17 cellular contexts compared by ENCODE assay signal in the genomic region with DNA sequence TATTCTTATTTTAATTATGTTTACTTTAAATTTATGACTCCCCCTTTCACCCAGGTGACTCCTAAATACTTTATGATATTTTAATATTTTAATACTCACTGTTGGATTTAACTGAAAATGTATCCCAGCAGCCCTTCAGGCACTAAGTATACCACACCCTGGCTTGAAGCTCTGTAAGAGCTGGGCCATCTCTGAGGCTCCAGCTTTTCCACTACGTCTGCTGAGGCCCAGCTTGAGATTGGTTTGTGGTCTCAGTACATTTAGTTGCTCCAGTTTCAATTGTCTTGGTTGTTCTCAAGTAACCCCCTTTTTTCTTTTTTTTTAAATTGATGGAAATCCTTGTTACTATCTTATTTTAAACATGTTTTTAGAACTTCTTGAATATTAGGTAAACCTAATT. TPM values are rescaled to one million over a fixed set of nuclear protein-coding genes. Genes with fewer than 3 reads are reported as not detected.
A peak's percentile ranks its signal among the peaks of the same experiment; 100 is the strongest.
DNase-seq lines count a peak whose midpoint lies in the region; ATAC-seq and TF ChIP-seq lines count a peak whose summit lies in the region.
"Had no signal": no experiment of that assay in that cellular context is flagged by ENCODE, and none has a peak within 500 bp of the region (broad histone marks: within the 10 kb centered on the region; RNA-seq: fewer than 3 reads in every experiment).

No MANE protein-coding gene starts in this region.

- CTCF ChIA-PET in MCF 10A (lab: Yijun Ruan, JAX): interaction anchor here (7.2 kb wide), 1 partner anchor 74 kb away, joined by 94 read pairs; no protein-coding TSS in a partner anchor
- CTCF ChIA-PET in mammary epithelial cell (lab: Charles Lee; ENCODE audit: low non-redundant PET): interaction anchor here (0.5 to 0.6 kb wide), 2 partner anchors 14 to 30 kb away, joined by 4 to 8 read pairs; no protein-coding TSS in a partner anchor
- CTCF ChIA-PET in naive thymus-derived CD4-positive, alpha-beta T cell (lab: Charles Lee): no interaction called here

- DNase-seq in breast epithelium (ENCODE audit: low spot score in 2 of 2) (no peak), MCF 10A (ENCODE audit: unreplicated experiment) (no peak), mammary epithelial cell (no peak), right atrium auricular region (ENCODE audit: low spot score) (peak; percentile 60), tibial nerve (ENCODE audit: low spot score in 2 of 2) (no peak)
- DNase-seq in activated CD4-positive, alpha-beta T cell treated with anti-CD3 and anti-CD28 coated beads, Interleukin-2, amount 10 ng/mL, durations not matched to agents 24 days and 14 days: no peak
- DNase-seq in naive thymus-derived CD4-positive, alpha-beta T cell: no peak
- DNase-seq: 8988T, DMS153, EL, NCI-H146, NCI-H2227 treated with DMSO at 0.1 percent for 48 hours, NCI-H526 treated with DMSO at 0.1 percent for 48 hours, PC-9 had no signal

- peak overlapping the region; percentile 34 for H3K4me2 ChIP-seq in mammary epithelial cell (ENCODE audit: insufficient read depth, low read depth, low read length)
- H3K4me2 ChIP-seq: BLaER1, PC-9 had no signal

- H4K20me1 ChIP-seq in mammary epithelial cell (ENCODE audit: insufficient read depth, low read length): no peaks in the 10 kb centered on the region
- H4K20me1 ChIP-seq: BLaER1 had no signal

- H3K4me1 Mint-ChIP-seq in MCF 10A (ENCODE audit: insufficient read depth, unreplicated experiment): no peaks in the 10 kb centered on the region
- no peaks in the 10 kb centered on the region for H3K4me1 Mint-ChIP-seq in activated CD4-positive, alpha-beta T cell treated with anti-CD3 and anti-CD28 coated beads, Interleukin-2, amount 10 ng/mL, durations not matched to agents 24 days and 14 days
- no peaks in the 10 kb centered on the region for H3K4me1 Mint-ChIP-seq in naive thymus-derived CD4-positive, alpha-beta T cell

- H3K27me3 ChIP-seq in breast epithelium (no peaks in the 10 kb centered on the region), mammary epithelial cell (ENCODE audit: insufficient read depth, low read length) (no peaks in the 10 kb centered on the region), right atrium auricular region (no peaks in the 10 kb centered on the region), tibial nerve (no peaks in the 10 kb centered on the region)
- no peaks in the 10 kb centered on the region for H3K27me3 ChIP-seq in naive thymus-derived CD4-positive, alpha-beta T cell (ENCODE audit: control insufficient read depth in 2 of 2, insufficient read depth in 2 of 2, low read length in 2 of 2)
- H3K27me3 ChIP-seq: BLaER1 had no signal

- in situ Hi-C loops in mammary epithelial cell (cut with MboI; ENCODE audit: low sequenced_read_pairs in 2 of 2): no loop called here

- no peak overlapping the region for H3K27ac Mint-ChIP-seq in MCF 10A (ENCODE audit: low read depth, unreplicated experiment)
- no peak overlapping the region for H3K27ac Mint-ChIP-seq in activated CD4-positive, alpha-beta T cell treated with anti-CD3 and anti-CD28 coated beads, Interleukin-2, amount 10 ng/mL, durations not matched to agents 24 days and 14 days
- H3K27ac Mint-ChIP-seq in naive thymus-derived CD4-positive, alpha-beta T cell: no peak overlapping the region

- H3K27ac ChIP-seq in breast epithelium (peak overlapping the region; percentile 46 to 68), mammary epithelial cell (ENCODE audit: insufficient read depth, low read depth, low read length) (peak overlapping the region; percentile 56), right atrium auricular region (peak overlapping the region in 1 of 2 donors; percentile 47), tibial nerve (peak overlapping the region; percentile 24 to 84 (median 54))
- no peak overlapping the region for H3K27ac ChIP-seq in naive thymus-derived CD4-positive, alpha-beta T cell (ENCODE audit: low read depth, low read length)
- H3K27ac ChIP-seq: BLaER1, PC-9 had no signal

- WGBS in mammary epithelial cell (ENCODE audit: low coverage, missing lambda C conversion rate): 11% methylated on average over 1 of the region's 1 CpG
- 31 to 41% methylated on average over 1 of the region's 1 CpG for WGBS in tibial nerve, 2 donors

- POLR2A ChIA-PET in MCF 10A (lab: Yijun Ruan, JAX): no interaction called here
- POLR2A ChIA-PET in naive thymus-derived CD4-positive, alpha-beta T cell (lab: Charles Lee): no interaction called here

- no TSS peak for BruUV-seq in MCF 10A (replicated peaks; lab: Mats Ljungman, UMichigan)
- no TSS peak for BruUV-seq in mammary epithelial cell (replicated peaks; lab: Mats Ljungman, UMichigan)

- H3K9me3 ChIP-seq in breast epithelium: no peaks in the 10 kb centered on the region
- H3K9me3 ChIP-seq in mammary epithelial cell (replicated peaks; ENCODE audit: insufficient read depth, low read length): no peaks in the 10 kb centered on the region
- H3K9me3 ChIP-seq in right atrium auricular region: no peaks in the 10 kb centered on the region
- H3K9me3 ChIP-seq in tibial nerve: no peaks in the 10 kb centered on the region
- no peaks in the 10 kb centered on the region for H3K9me3 ChIP-seq in naive thymus-derived CD4-positive, alpha-beta T cell (ENCODE audit: control insufficient read depth in 2 of 3, low read length in 3 of 3)
- H3K9me3 ChIP-seq: BLaER1 had no signal

- dilution Hi-C loops in mammary epithelial cell (cut with HindIII; ENCODE audit: low sequenced_read_pairs): no loop called here

- no peak for ATAC-seq in activated CD4-positive, CD25-positive, alpha-beta regulatory T cell treated with anti-CD3 and anti-CD28 coated beads, Interleukin-2, amount 50 U/mL, for 24 hours
- ATAC-seq in naive thymus-derived CD4-positive, alpha-beta T cell: no peak

- TF ChIP-seq CTCF in breast epithelium (IDR thresholded peaks at IDR 0.05) (no peak), MCF 10A (IDR thresholded peaks at IDR 0.05; ENCODE audit: unreplicated experiment) (no peak), mammary epithelial cell (conservative IDR thresholded peaks at IDR 0.05 in 1 of 2, IDR thresholded peaks at IDR 0.05 in 1 of 2; ENCODE audit: extremely low read depth in 1 of 2, insufficient read depth in 1 of 2, low read depth in 1 of 2, low read length in 2 of 2) (no peak), right atrium auricular region (IDR thresholded peaks at IDR 0.05) (no peak), tibial nerve (IDR thresholded peaks at IDR 0.05) (no peak)

- TF ChIP-seq POLR2A in breast epithelium (IDR thresholded peaks at IDR 0.05) (no peak), tibial nerve (IDR thresholded peaks at IDR 0.05) (no peak)

- H3K36me3 ChIP-seq in breast epithelium: no peaks in the 10 kb centered on the region
- H3K36me3 ChIP-seq in mammary epithelial cell (ENCODE audit: insufficient read depth, low read length): peaks cover 7% of the 10 kb centered on the region
- no peaks in the 10 kb centered on the region for H3K36me3 ChIP-seq in right atrium auricular region
- H3K36me3 ChIP-seq in tibial nerve: no peaks in the 10 kb centered on the region
- H3K36me3 ChIP-seq in naive thymus-derived CD4-positive, alpha-beta T cell (ENCODE audit: control insufficient read depth in 2 of 3, insufficient read depth in 3 of 3, low read length in 3 of 3): no peaks in the 10 kb centered on the region
- H3K36me3 ChIP-seq: BLaER1 had no signal

- no peak overlapping the region for H2AFZ ChIP-seq in mammary epithelial cell (ENCODE audit: low read depth, low read length)
- H2AFZ ChIP-seq: PC-9 had no signal

- no peak overlapping the region for H3K4me3 Mint-ChIP-seq in MCF 10A (ENCODE audit: unreplicated experiment)
- no peak overlapping the region for H3K4me3 Mint-ChIP-seq in activated CD4-positive, alpha-beta T cell treated with anti-CD3 and anti-CD28 coated beads, Interleukin-2, amount 10 ng/mL, durations not matched to agents 24 days and 14 days
- no peak overlapping the region for H3K4me3 Mint-ChIP-seq in naive thymus-derived CD4-positive, alpha-beta T cell

- no peaks in the 10 kb centered on the region for H3K27me3 Mint-ChIP-seq in MCF 10A (ENCODE audit: insufficient read depth, unreplicated experiment)
- peaks cover 2% of the 10 kb centered on the region for H3K27me3 Mint-ChIP-seq in activated CD4-positive, alpha-beta T cell treated with anti-CD3 and anti-CD28 coated beads, Interleukin-2, amount 10 ng/mL, durations not matched to agents 24 days and 14 days
- peaks cover 0 to 6% (median 2%) of the 10 kb centered on the region in 5 donors for H3K27me3 Mint-ChIP-seq in naive thymus-derived CD4-positive, alpha-beta T cell

- H3K9ac ChIP-seq in mammary epithelial cell (ENCODE audit: insufficient read depth, low read length): no peak overlapping the region
- H3K9ac ChIP-seq: BLaER1 had no signal

- no peak overlapping the region for H3K4me3 ChIP-seq in breast epithelium
- H3K4me3 ChIP-seq in mammary epithelial cell (replicated peaks in 1 of 3; ENCODE audit: insufficient read depth in 1 of 3, low read depth in 2 of 3, low read length in 3 of 3): no peak overlapping the region
- no peak overlapping the region for H3K4me3 ChIP-seq in right atrium auricular region
- H3K4me3 ChIP-seq in tibial nerve: no peak overlapping the region
- H3K4me3 ChIP-seq in naive thymus-derived CD4-positive, alpha-beta T cell (ENCODE audit: low read length): no peak overlapping the region
- H3K4me3 ChIP-seq: BLaER1, PC-9 had no signal

- intact Hi-C loops in breast epithelium (cut with DNase I; ENCODE audit: low total_unique reads): no loop called here
- intact Hi-C loops in MCF 10A (cut with micrococcal nuclease): no loop called here
- intact Hi-C loops in mammary epithelial cell (cut with micrococcal nuclease): loop anchor here (2.0 kb wide), 1 partner anchor 17 kb away; no protein-coding TSS in a partner anchor
- intact Hi-C loops in activated CD4-positive, alpha-beta T cell treated with anti-CD3 and anti-CD28 coated beads, Interleukin-2, amount 10 ng/mL, durations not matched to agents 24 days and 14 days (cut with micrococcal nuclease): no loop called here
- intact Hi-C loops in naive thymus-derived CD4-positive, alpha-beta T cell (cut with micrococcal nuclease): no loop called here

- peaks cover 6% of the 10 kb centered on the region for H3K36me3 Mint-ChIP-seq in MCF 10A (ENCODE audit: insufficient read depth, unreplicated experiment)
- H3K36me3 Mint-ChIP-seq in activated CD4-positive, alpha-beta T cell treated with anti-CD3 and anti-CD28 coated beads, Interleukin-2, amount 10 ng/mL, durations not matched to agents 24 days and 14 days (ENCODE audit: low read depth): no peaks in the 10 kb centered on the region
- H3K36me3 Mint-ChIP-seq in naive thymus-derived CD4-positive, alpha-beta T cell: no peaks in the 10 kb centered on the region

- no peaks in the 10 kb centered on the region for H3K4me1 ChIP-seq in breast epithelium
- H3K4me1 ChIP-seq in mammary epithelial cell (ENCODE audit: insufficient read depth, low read length): peaks cover 30% of the 10 kb centered on the region
- H3K4me1 ChIP-seq in right atrium auricular region: no peaks in the 10 kb centered on the region
- peaks cover 0 to 78% (median 10%) of the 10 kb centered on the region in 4 donors for H3K4me1 ChIP-seq in tibial nerve
- H3K4me1 ChIP-seq in naive thymus-derived CD4-positive, alpha-beta T cell (ENCODE audit: control insufficient read depth in 2 of 2, insufficient read depth in 2 of 2, low read length in 2 of 2): no peaks in the 10 kb centered on the region

- no peak for TF ChIP-seq EP300 in tibial nerve (IDR thresholded peaks at IDR 0.05)

- H3K79me2 ChIP-seq in mammary epithelial cell (ENCODE audit: insufficient read depth, low read length): no peaks in the 10 kb centered on the region

- H3K9me3 Mint-ChIP-seq in MCF 10A (ENCODE audit: unreplicated experiment): no peaks in the 10 kb centered on the region
- no peaks in the 10 kb centered on the region for H3K9me3 Mint-ChIP-seq in activated CD4-positive, alpha-beta T cell treated with anti-CD3 and anti-CD28 coated beads, Interleukin-2, amount 10 ng/mL, durations not matched to agents 24 days and 14 days
- no peaks in the 10 kb centered on the region for H3K9me3 Mint-ChIP-seq in naive thymus-derived CD4-positive, alpha-beta T cell

RNA-seq across cellular contexts. Expression of gene CAPNS2, which starts 27.0 kb away (rescaled TPM):
- 1 to 10 TPM in 1 of 3 donors, under 1 TPM in 2; 0.66 to 1.0 (median 0.96) TPM for total RNA-seq in breast epithelium
- 0.30 and 0.32 TPM in 2 replicates for total RNA-seq in MCF 10A (2022)
- 1 to 10 TPM; 1.8 to 3.2 TPM for total RNA-seq in mammary epithelial cell
- 0.82 TPM for polyA plus RNA-seq in mammary epithelial cell
- not detected for polyA minus RNA-seq in mammary epithelial cell
- under 1 TPM in 1 of 2 donors, not detected in 1; 0.35 TPM for total RNA-seq in right atrium auricular region
- total RNA-seq in tibial nerve: 1 to 10 TPM in 2 of 4 donors, under 1 TPM in 1, not detected in 1; 0.98 to 4.8 (median 3.6) TPM
- not detected in 2 replicates for total RNA-seq in activated CD4-positive, alpha-beta T cell treated with anti-CD3 and anti-CD28 coated beads, Interleukin-2, amount 10 ng/mL, durations not matched to agents 24 days and 14 days
- total RNA-seq in naive thymus-derived CD4-positive, alpha-beta T cell: under 1 TPM in 2 of 5 experiments, not detected in 3; 0.22 to 0.51 TPM
- not detected for polyA plus RNA-seq in naive thymus-derived CD4-positive, alpha-beta T cell
- total RNA-seq: H4 had no signal

RNA-seq across cellular contexts. Expression of gene LPCAT2, which starts 30.6 kb away (rescaled TPM):
- 10 to 100 TPM; 12.3 to 35.9 (median 24.3) TPM for total RNA-seq in breast epithelium
- 10.7 and 11.7 TPM in 2 replicates for total RNA-seq in MCF 10A (2022)
- 100 to 1,000 TPM in 1 of 2 donors, 10 to 100 TPM in 1; 50.5 to 173 TPM for total RNA-seq in mammary epithelial cell
- 32.4 TPM for polyA plus RNA-seq in mammary epithelial cell
- 109 TPM for polyA minus RNA-seq in mammary epithelial cell
- total RNA-seq in right atrium auricular region: 1 to 10 TPM; 5.0 to 9.9 TPM
- total RNA-seq in tibial nerve: 10 to 100 TPM; 14.9 to 33.4 (median 24.0) TPM
- total RNA-seq in activated CD4-positive, alpha-beta T cell treated with anti-CD3 and anti-CD28 coated beads, Interleukin-2, amount 10 ng/mL, durations not matched to agents 24 days and 14 days: 1.8 and 3.7 TPM in 2 replicates
- total RNA-seq in naive thymus-derived CD4-positive, alpha-beta T cell: 10 to 100 TPM in 1 of 5 experiments, 1 to 10 TPM in 4; 1.1 to 16.9 (median 2.5) TPM
- under 1 TPM; 0.03 to 0.22 TPM for polyA plus RNA-seq in naive thymus-derived CD4-positive, alpha-beta T cell
